ENCODE assay signal across 8 cellular contexts in the genomic region with DNA sequence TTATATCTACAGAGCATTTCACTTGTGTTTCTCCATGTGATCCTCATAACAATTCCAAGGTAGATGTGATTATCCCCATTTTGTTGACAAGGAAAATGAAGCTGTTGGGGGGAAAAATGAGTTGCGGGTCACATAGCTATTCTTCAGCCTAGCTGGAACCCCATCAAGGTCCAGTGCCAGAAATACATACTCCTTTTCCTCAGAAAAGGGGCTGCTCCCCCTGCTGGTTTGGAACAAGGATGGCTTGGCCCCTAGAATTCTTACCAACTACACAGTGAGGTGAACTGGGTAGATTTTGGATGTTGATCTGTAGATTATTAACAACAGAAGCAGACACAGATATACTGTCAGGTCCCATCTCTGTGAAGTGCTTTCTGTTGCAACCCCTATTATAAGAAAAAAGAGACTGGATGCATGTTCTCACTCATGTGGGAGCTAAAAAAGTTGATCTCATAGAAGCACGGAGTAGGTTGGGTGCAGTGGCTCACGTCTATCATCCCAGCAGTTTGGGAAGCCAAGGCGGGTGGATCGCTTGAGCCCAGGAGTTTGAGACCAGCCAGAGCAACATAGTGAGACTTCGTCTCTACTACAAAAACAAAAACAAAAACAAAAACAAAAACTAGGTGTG. TPM values are rescaled to one million over a fixed set of nuclear protein-coding genes. Genes with fewer than 3 reads are reported as not detected.
DNase-seq lines count a peak whose midpoint lies in the region; ATAC-seq and TF ChIP-seq lines count a peak whose summit lies in the region.

No MANE protein-coding gene starts in this region.

- H3K27ac ChIP-seq in lower lobe of right lung, result no peak overlapping the region
- no peak overlapping the region for H3K27ac ChIP-seq in uterus

- DNase-seq in activated CD8-positive, alpha-beta memory T cell treated with anti-CD3 and anti-CD28 coated beads, Interleukin-2, amount 50 U/mL, for 4 hours, result peak; percentile 39
- no peak for DNase-seq in activated CD8-positive, alpha-beta memory T cell treated with anti-CD3 and anti-CD28 coated beads, Interleukin-2, amount 50 U/mL, for 48 hours
- peak; percentile 73 to 88 for DNase-seq in Kasumi-1 (lab: John Stamatoyannopoulos, UW)
- peak; percentile 38 for DNase-seq in SW480 (ENCODE audit: low spot score)
- peak; percentile 48 for DNase-seq in cerebellar cortex (ENCODE audit: low spot score)
- DNase-seq in lower lobe of right lung, result no peak
- peak; percentile 37 to 41 for DNase-seq in uterus
- no peak for DNase-seq in NK-92 (lab: John Stamatoyannopoulos, UW; ENCODE audit: unreplicated experiment)

- H3K4me3 ChIP-seq in lower lobe of right lung (no peak overlapping the region), uterus (no peak overlapping the region)

- H3K4me1 ChIP-seq in lower lobe of right lung (peaks cover 7% of the 10 kb centered on the region), uterus (no peaks in the 10 kb centered on the region)

- H3K27me3 ChIP-seq in lower lobe of right lung (ENCODE audit: low read depth) (no peaks in the 10 kb centered on the region), uterus (no peaks in the 10 kb centered on the region)

- H3K9me3 ChIP-seq in lower lobe of right lung (no peaks in the 10 kb centered on the region), uterus (no peaks in the 10 kb centered on the region)

- peak; percentile 72 to 88 for ATAC-seq in lower lobe of right lung

- intact Hi-C loops in lower lobe of right lung (cut with DNase I), result no loop called here
- intact Hi-C loops in uterus (cut with DNase I; ENCODE audit: low total_unique reads), result no loop called here

- TF ChIP-seq POLR2A in uterus (IDR thresholded peaks at IDR 0.05), result no peak

- peak; percentile 63 for TF ChIP-seq CTCF in lower lobe of right lung (IDR thresholded peaks at IDR 0.05)
- TF ChIP-seq CTCF in uterus (IDR thresholded peaks at IDR 0.05), result peak; percentile 24 to 67 (median 59)

- peaks cover 62% of the 10 kb centered on the region for H3K36me3 ChIP-seq in lower lobe of right lung
- H3K36me3 ChIP-seq in uterus, result no peaks in the 10 kb centered on the region

RNA-seq across cellular contexts. Expression of gene IKZF4, which starts 8.9 kb away (rescaled TPM):
- total RNA-seq in lower lobe of right lung, result 13.1 TPM
- total RNA-seq in uterus, result 10 to 100 TPM in 1 of 4 donors, 1 to 10 TPM in 2, not detected in 1; 4.4 to 19.4 (median 5.6) TPM

RNA-seq across cellular contexts. Expression of gene RPS26, which starts 11.9 kb away (rescaled TPM):
- 77.2 TPM for total RNA-seq in lower lobe of right lung
- 1,000 to 10,000 TPM in 1 of 4 donors, 100 to 1,000 TPM in 1, 10 to 100 TPM in 2; 35.4 to 1,129 (median 240) TPM for total RNA-seq in uterus

RNA-seq across cellular contexts. Expression of gene SUOX, which starts 32.7 kb away (rescaled TPM):
- 23.3 TPM for total RNA-seq in lower lobe of right lung
- total RNA-seq in uterus, result 10 to 100 TPM in 3 of 4 donors, 1 to 10 TPM in 1; 5.1 to 35.5 (median 26.7) TPM

RNA-seq across cellular contexts. Expression of gene ERBB3, which starts 50.2 kb away (rescaled TPM):
- total RNA-seq in lower lobe of right lung (80.5 TPM), uterus (10 to 100 TPM in 1 of 4 donors, 1 to 10 TPM in 2, under 1 TPM in 1; 0.77 to 29.0 (median 6.5) TPM)

RNA-seq across cellular contexts. Expression of gene RAB5B, which starts 55.9 kb away (rescaled TPM):
- total RNA-seq in lower lobe of right lung (138 TPM), uterus (100 to 1,000 TPM in 1 of 4 donors, 10 to 100 TPM in 3; 49.4 to 128 (median 67.2) TPM)

Comparison
In these comparisons a context has a peak if more than half of its experiments do, and no peak if none do; other contexts are left out.
1. DNase-seq: peak in activated CD8-positive, alpha-beta memory T cell treated with anti-CD3 and anti-CD28 coated beads, Interleukin-2, amount 50 U/mL, for 4 hours (single experiment), Kasumi-1 (2 of 2), SW480 (single experiment), cerebellar cortex (single experiment) and uterus (2 of 2); none in activated CD8-positive, alpha-beta memory T cell treated with anti-CD3 and anti-CD28 coated beads, Interleukin-2, amount 50 U/mL, for 48 hours (single experiment), lower lobe of right lung (single experiment) and NK-92 (single experiment).